In the genomic region with DNA sequence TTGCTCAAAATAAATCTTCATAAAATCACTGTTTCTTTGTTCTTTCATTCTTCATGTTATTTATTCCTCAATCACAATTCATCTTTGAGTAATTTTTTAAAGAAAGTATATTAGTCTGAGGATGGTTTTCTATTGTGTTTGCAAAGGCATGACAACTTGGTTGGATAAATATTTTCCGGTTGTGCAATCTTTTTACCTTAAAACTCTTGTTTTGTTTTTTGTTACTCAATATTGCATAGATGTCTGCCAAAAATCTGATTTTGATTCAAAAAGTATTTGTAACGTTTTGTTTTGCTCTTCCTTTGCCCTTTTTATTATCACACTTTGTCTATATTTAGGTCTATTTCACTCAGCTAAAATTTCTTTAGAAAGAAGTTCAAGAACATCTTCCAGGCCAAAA, we compare ENCODE assay signal across 28 cellular contexts.
"Had no signal": no experiment of that assay in that cellular context is flagged by ENCODE, and none has a peak within 500 bp of the region (broad histone marks: within the 10 kb centered on the region; RNA-seq: fewer than 3 reads in every experiment).

No MANE protein-coding gene starts in this region.

- H3K4me3 Mint-ChIP-seq: activated CD4-positive, alpha-beta T cell treated with anti-CD3 and anti-CD28 coated beads, Interleukin-2, amount 10 ng/mL, durations not matched to agents 7 days and 5 days; activated CD8-positive, alpha-beta T cell treated with anti-CD3 and anti-CD28 coated beads, Interleukin-2, amount 10 ng/mL, durations not matched to agents 7 days and 5 days; activated naive CD4-positive, alpha-beta T cell treated with anti-CD3 and anti-CD28 coated beads, Interleukin-2, amount 50 U/mL, for 24 hours; brain; central memory CD8-positive, alpha-beta T cell; immature natural killer cell; naive thymus-derived CD4-positive, alpha-beta T cell; neural crest cell; stimulated activated naive CD8-positive, alpha-beta T cell treated with anti-CD3 and anti-CD28 coated beads, Interleukin-15, Interleukin-2, amounts not matched to agents 100 ng/mL and 50 ng/mL, for 24 hours; T-cell; T-helper 2 cell treated with Interferon-gamma antibody and Interleukin-4, amounts not matched to agents 5 μg/mL and 100 μg/mL, for 36 hours had no signal

- H3K36me3 ChIP-seq: colonic mucosa, esophagus squamous epithelium, left lung, thyroid gland, upper lobe of right lung, WERI-Rb-1 had no signal

- H3K4me1 ChIP-seq: colonic mucosa, esophagus squamous epithelium, left lung, thyroid gland, upper lobe of right lung had no signal

- H3K27me3 ChIP-seq: colonic mucosa, esophagus squamous epithelium, left lung, thyroid gland, upper lobe of right lung had no signal

- ATAC-seq: activated CD8-positive, alpha-beta T cell treated with anti-CD3 and anti-CD28 coated beads, Interleukin-2, amount 10 ng/mL, durations not matched to agents 7 days and 5 days; left lung; naive thymus-derived CD4-positive, alpha-beta T cell; T-cell; upper lobe of right lung had no signal

- H3K27ac Mint-ChIP-seq: activated CD4-positive, alpha-beta T cell treated with anti-CD3 and anti-CD28 coated beads, Interleukin-2, amount 10 ng/mL, durations not matched to agents 7 days and 5 days; activated CD8-positive, alpha-beta T cell treated with anti-CD3 and anti-CD28 coated beads, Interleukin-2, amount 10 ng/mL, durations not matched to agents 7 days and 5 days; activated naive CD4-positive, alpha-beta T cell treated with anti-CD3 and anti-CD28 coated beads, Interleukin-2, amount 50 U/mL, for 24 hours; brain; immature natural killer cell; naive thymus-derived CD4-positive, alpha-beta T cell; progenitor cell of endocrine pancreas; stimulated activated naive CD8-positive, alpha-beta T cell treated with anti-CD3 and anti-CD28 coated beads, Interleukin-15, Interleukin-2, amounts not matched to agents 100 ng/mL and 50 ng/mL, for 24 hours; T-cell; T-helper 2 cell treated with Interferon-gamma antibody and Interleukin-4, amounts not matched to agents 5 μg/mL and 100 μg/mL, for 36 hours had no signal

- H3K36me3 Mint-ChIP-seq: activated naive CD4-positive, alpha-beta T cell treated with anti-CD3 and anti-CD28 coated beads, Interleukin-2, amount 50 U/mL, for 24 hours; brain; immature natural killer cell; naive thymus-derived CD4-positive, alpha-beta T cell; T-cell had no signal

- H3K27me3 Mint-ChIP-seq: activated CD4-positive, alpha-beta T cell treated with anti-CD3 and anti-CD28 coated beads, Interleukin-2, amount 10 ng/mL, durations not matched to agents 7 days and 5 days; activated naive CD4-positive, alpha-beta T cell treated with anti-CD3 and anti-CD28 coated beads, Interleukin-2, amount 50 U/mL, for 24 hours; brain; central memory CD8-positive, alpha-beta T cell; naive thymus-derived CD4-positive, alpha-beta T cell; progenitor cell of endocrine pancreas; stimulated activated naive CD8-positive, alpha-beta T cell treated with anti-CD3 and anti-CD28 coated beads, Interleukin-15, Interleukin-2, amounts not matched to agents 100 ng/mL and 50 ng/mL, for 24 hours; T-cell had no signal

- H3K4me1 Mint-ChIP-seq: activated CD4-positive, alpha-beta T cell treated with anti-CD3 and anti-CD28 coated beads, Interleukin-2, amount 10 ng/mL, durations not matched to agents 7 days and 5 days; activated naive CD4-positive, alpha-beta T cell treated with anti-CD3 and anti-CD28 coated beads, Interleukin-2, amount 50 U/mL, for 24 hours; brain; central memory CD8-positive, alpha-beta T cell; immature natural killer cell; naive thymus-derived CD4-positive, alpha-beta T cell; neural crest cell; T-cell had no signal

- H3K9me3 ChIP-seq: colonic mucosa, esophagus squamous epithelium, left lung, thyroid gland, upper lobe of right lung had no signal

- DNase-seq: activated CD4-positive, alpha-beta T cell treated with anti-CD3 and anti-CD28 coated beads, Interleukin-2, amount 10 ng/mL, durations not matched to agents 7 days and 5 days; activated CD4-positive, CD25-positive, alpha-beta regulatory T cell treated with anti-CD3 and anti-CD28 coated beads, Interleukin-2, amount 50 U/mL, for 72 hours; activated CD8-positive, alpha-beta T cell treated with anti-CD3 and anti-CD28 coated beads, Interleukin-2, amount 10 ng/mL, durations not matched to agents 7 days and 5 days; activated gamma-delta T cell treated with Interleukin-2 at 50 U/mL for 16 hours; aorta; colonic mucosa; esophagus squamous epithelium; foreskin melanocyte; immature natural killer cell; kidney glomerular epithelial cell; left lung; naive thymus-derived CD4-positive, alpha-beta T cell; retina; stimulated activated CD4-positive, alpha-beta T cell treated with anti-CD3 and anti-CD28 coated beads, Interleukin-12 subunit alpha, Interleukin-12 subunit beta, amount 100 ng/mL, for 4 hours; stimulated activated CD4-positive, alpha-beta T cell treated with anti-CD3 and anti-CD28 coated beads, Interleukin-4, amount 100 ng/mL, for 4 hours; substantia nigra; T-cell; thyroid gland; upper lobe of right lung; WERI-Rb-1 had no signal

- H3K9me3 Mint-ChIP-seq: brain, neural crest cell had no signal

- H3K27ac ChIP-seq: colonic mucosa, esophagus squamous epithelium, left lung, thyroid gland, upper lobe of right lung, WERI-Rb-1 had no signal

- H3K4me3 ChIP-seq: colonic mucosa, esophagus squamous epithelium, left lung, thyroid gland, upper lobe of right lung had no signal

- FAIRE-seq: TTC549 had no signal
